Comparison of ENCODE assay signal across 9 cellular contexts in genomic region chr3:17562845-17563244, GRCh38.
"Had no signal": no experiment of that assay in that cellular context is flagged by ENCODE, and none has a peak within 500 bp of the region (broad histone marks: within the 10 kb centered on the region; RNA-seq: fewer than 3 reads in every experiment).

No MANE protein-coding gene starts in this region.

- H3K27ac ChIP-seq: HL-60, KMS-11 had no signal

- H3K27me3 Mint-ChIP-seq: IgD-negative memory B cell had no signal

- ATAC-seq: HepG2, K562 had no signal

- FAIRE-seq: HepG2, HTR-8/SVneo, K562 had no signal

- H3K4me2 ChIP-seq: KMS-11 had no signal

- DNase-seq: IMR-90, KBM-7, KG1 had no signal

- H3K27ac Mint-ChIP-seq: IgD-negative memory B cell had no signal

- H3K4me3 Mint-ChIP-seq: IgD-negative memory B cell had no signal

- H3K4me3 ChIP-seq: K562 had no signal
